Comparison of ENCODE assay signal across 1 cellular context in genomic region chr2:98833172-98833916, GRCh38.
TF ChIP-seq lines count a peak whose summit lies in the region.

No MANE protein-coding gene starts in this region.

TF ChIP-seq in IMR-90, 13 proteins besides CTCF, POLR2A, EP300 and RAD21 (continued from another document):
- TF ChIP-seq SMC3 (IDR thresholded peaks at IDR 0.05; ENCODE audit: low read depth, low read length) = no peak
- TF ChIP-seq CHD1 (IDR thresholded peaks at IDR 0.05; ENCODE audit: low read depth, low read length) = no peak
- no peak for TF ChIP-seq CEBPB (IDR thresholded peaks at IDR 0.05; ENCODE audit: low read depth, low read length)
